Comparison of ENCODE assay signal across 24 cellular contexts in the genomic region with DNA sequence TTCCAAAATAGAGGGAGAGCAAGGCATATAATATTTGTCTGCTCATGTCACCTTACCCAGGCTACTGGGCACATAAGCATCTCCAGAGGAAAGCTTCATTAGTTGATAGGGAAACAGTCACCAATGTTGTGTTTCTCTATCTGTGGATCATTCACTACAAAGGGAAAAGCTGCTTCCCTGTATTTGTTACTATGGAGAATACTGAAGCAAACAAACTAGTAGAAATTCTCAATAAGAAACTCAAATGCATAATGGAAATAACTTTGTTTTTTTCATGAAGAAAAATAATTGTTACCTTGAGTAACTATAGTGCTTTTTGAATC.
DNase-seq lines count a peak whose midpoint lies in the region; ATAC-seq and TF ChIP-seq lines count a peak whose summit lies in the region.
"Had no signal": no experiment of that assay in that cellular context is flagged by ENCODE, and none has a peak within 500 bp of the region (broad histone marks: within the 10 kb centered on the region; RNA-seq: fewer than 3 reads in every experiment).

No MANE protein-coding gene starts in this region.

- ATAC-seq in Right ventricle myocardium inferior = no peak
- no peak for ATAC-seq in CD8-positive, alpha-beta T cell
- ATAC-seq: naive thymus-derived CD8-positive, alpha-beta T cell; WTC11 had no signal

- H3K27ac Mint-ChIP-seq in osteocyte (ENCODE audit: unreplicated experiment) = peak overlapping the region; percentile 89
- H3K27ac Mint-ChIP-seq in CD8-positive, alpha-beta T cell = no peak overlapping the region
- H3K27ac Mint-ChIP-seq: activated naive CD4-positive, alpha-beta T cell treated with anti-CD3 and anti-CD28 coated beads, Interleukin-2, amount 10 ng/mL, durations not matched to agents 7 days and 5 days; mesothelial cell of epicardium; WTC11 had no signal

- POLR2A ChIA-PET in CD8-positive, alpha-beta T cell (lab: Charles Lee) = no interaction called here

- H3K27ac ChIP-seq in right atrium auricular region = peak overlapping the region; percentile 55 to 80
- H3K27ac ChIP-seq in epithelial cell of prostate = peak overlapping the region; percentile 60
- H3K27ac ChIP-seq in CD8-positive, alpha-beta T cell (ENCODE audit: low read depth, low read length) = no peak overlapping the region
- H3K27ac ChIP-seq: BLaER1 treated with 17β-estradiol and CSF1 and Interleukin-3, amounts not matched to agents 10 nM and 100 nM; cardiac muscle cell had no signal

- H3K4me3 Mint-ChIP-seq in osteocyte (ENCODE audit: unreplicated experiment) = no peak overlapping the region
- no peak overlapping the region for H3K4me3 Mint-ChIP-seq in CD8-positive, alpha-beta T cell
- H3K4me3 Mint-ChIP-seq: activated naive CD4-positive, alpha-beta T cell treated with anti-CD3 and anti-CD28 coated beads, Interleukin-2, amount 10 ng/mL, durations not matched to agents 7 days and 5 days; mesothelial cell of epicardium; naive thymus-derived CD8-positive, alpha-beta T cell; WTC11 had no signal

- H3K36me3 ChIP-seq in right atrium auricular region (no peaks in the 10 kb centered on the region), HAP-1 (replicated peaks) (no peaks in the 10 kb centered on the region)
- no peaks in the 10 kb centered on the region for H3K36me3 ChIP-seq in CD8-positive, alpha-beta T cell (ENCODE audit: insufficient read depth, low read length)
- H3K36me3 ChIP-seq: BLaER1 treated with 17β-estradiol and CSF1 and Interleukin-3, amounts not matched to agents 10 nM and 100 nM; cardiac muscle cell; sigmoid colon had no signal

- in situ Hi-C loops in HAP-1 (cut with MboI; ENCODE audit: low sequenced_read_pairs) = no loop called here

- DNase-seq in right atrium auricular region (ENCODE audit: low spot score) (no peak), Right ventricle myocardium inferior (ENCODE audit: missing footprints) (no peak), epithelial cell of prostate (ENCODE audit: low read depth, low spot score) (no peak), osteocyte (ENCODE audit: extremely low spot score, unreplicated experiment) (no peak), GM20000 (ENCODE audit: low spot score) (no peak), NCI-H2081 (lab: John Stamatoyannopoulos, UW) (no peak), HAP-1 (ENCODE audit: low spot score in 2 of 2) (no peak)
- no peak for DNase-seq in CD8-positive, alpha-beta T cell
- DNase-seq: activated CD4-positive, alpha-beta T cell treated with anti-CD3 and anti-CD28 coated beads, Interleukin-2, amount 50 U/mL, for 1 hour; activated naive CD4-positive, alpha-beta T cell treated with anti-CD3 and anti-CD28 coated beads, Interleukin-2, amount 10 ng/mL, durations not matched to agents 7 days and 5 days; amygdala; dermis blood vessel endothelial cell; naive thymus-derived CD8-positive, alpha-beta T cell; NCI-H446; OCI-M1; sigmoid colon; stimulated activated CD4-positive, alpha-beta T cell treated with anti-CD3 and anti-CD28 coated beads, Interleukin-2, amount 100 ng/mL, for 24 hours; substantia nigra; T-helper 9 cell had no signal

- H3K27me3 ChIP-seq in right atrium auricular region (no peaks in the 10 kb centered on the region), HAP-1 (ENCODE audit: low read depth) (no peaks in the 10 kb centered on the region)
- H3K27me3 ChIP-seq in CD8-positive, alpha-beta T cell (ENCODE audit: insufficient read depth, low read length) = no peaks in the 10 kb centered on the region
- H3K27me3 ChIP-seq: BLaER1 treated with 17β-estradiol and CSF1 and Interleukin-3, amounts not matched to agents 10 nM and 100 nM; cardiac muscle cell; MG63; sigmoid colon had no signal

- TF ChIP-seq CTCF in right atrium auricular region (IDR thresholded peaks at IDR 0.05) (no peak), osteocyte (IDR thresholded peaks at IDR 0.05) (no peak), GM20000 (IDR thresholded peaks at IDR 0.05; ENCODE audit: extremely low read depth, missing control alignments) (no peak)
- TF ChIP-seq CTCF in CD8-positive, alpha-beta T cell (IDR thresholded peaks at IDR 0.05) = no peak

- H3K4me1 Mint-ChIP-seq in osteocyte (ENCODE audit: unreplicated experiment) = peaks cover 50% of the 10 kb centered on the region
- H3K4me1 Mint-ChIP-seq in CD8-positive, alpha-beta T cell (ENCODE audit: low read depth) = no peaks in the 10 kb centered on the region
- H3K4me1 Mint-ChIP-seq: activated naive CD4-positive, alpha-beta T cell treated with anti-CD3 and anti-CD28 coated beads, Interleukin-2, amount 10 ng/mL, durations not matched to agents 7 days and 5 days; naive thymus-derived CD8-positive, alpha-beta T cell; WTC11 had no signal

- H3K4me1 ChIP-seq in right atrium auricular region (peaks cover 4 to 18% of the 10 kb centered on the region in 2 donors), HAP-1 (no peaks in the 10 kb centered on the region)
- no peaks in the 10 kb centered on the region for H3K4me1 ChIP-seq in CD8-positive, alpha-beta T cell (ENCODE audit: insufficient read depth, low read length)
- H3K4me1 ChIP-seq: BLaER1 treated with 17β-estradiol and CSF1 and Interleukin-3, amounts not matched to agents 10 nM and 100 nM; sigmoid colon had no signal

- no peak overlapping the region for H3K4me3 ChIP-seq in right atrium auricular region
- no peak overlapping the region for H3K4me3 ChIP-seq in CD8-positive, alpha-beta T cell (ENCODE audit: low read depth, low read length)
- no peak overlapping the region for H3K4me3 ChIP-seq in HAP-1
- H3K4me3 ChIP-seq: BLaER1 treated with 17β-estradiol and CSF1 and Interleukin-3, amounts not matched to agents 10 nM and 100 nM; cardiac muscle cell; MG63; sigmoid colon had no signal

- CTCF ChIA-PET in CD8-positive, alpha-beta T cell (lab: Charles Lee) = interaction anchor here (1.5 kb wide), 1 partner anchor 10 kb away, joined by 3 read pairs; no protein-coding TSS in a partner anchor

- H3K27me3 Mint-ChIP-seq in osteocyte (ENCODE audit: unreplicated experiment) = no peaks in the 10 kb centered on the region
- H3K27me3 Mint-ChIP-seq in CD8-positive, alpha-beta T cell (ENCODE audit: low read depth) = peaks cover 5% of the 10 kb centered on the region
- H3K27me3 Mint-ChIP-seq: activated naive CD4-positive, alpha-beta T cell treated with anti-CD3 and anti-CD28 coated beads, Interleukin-2, amount 10 ng/mL, durations not matched to agents 7 days and 5 days had no signal

- H3K9me3 Mint-ChIP-seq in osteocyte (ENCODE audit: unreplicated experiment) = peaks cover under 1% of the 10 kb centered on the region
- peaks cover 2% of the 10 kb centered on the region for H3K9me3 Mint-ChIP-seq in CD8-positive, alpha-beta T cell
- H3K9me3 Mint-ChIP-seq: activated naive CD4-positive, alpha-beta T cell treated with anti-CD3 and anti-CD28 coated beads, Interleukin-2, amount 10 ng/mL, durations not matched to agents 7 days and 5 days had no signal

- intact Hi-C loops in Right ventricle myocardium inferior (cut with DNase I) = loop anchor here (5.0 kb wide), 1 partner anchor 48 kb away; no protein-coding TSS in a partner anchor
- intact Hi-C loops in CD8-positive, alpha-beta T cell (cut with DNase I, micrococcal nuclease) = no loop called here

- H3K9me3 ChIP-seq in right atrium auricular region (no peaks in the 10 kb centered on the region), HAP-1 (no peaks in the 10 kb centered on the region)
- H3K9me3 ChIP-seq in CD8-positive, alpha-beta T cell (ENCODE audit: low read length) = no peaks in the 10 kb centered on the region
- H3K9me3 ChIP-seq: sigmoid colon had no signal

- peaks cover 4% of the 10 kb centered on the region for H3K36me3 Mint-ChIP-seq in osteocyte (ENCODE audit: unreplicated experiment)
- H3K36me3 Mint-ChIP-seq in CD8-positive, alpha-beta T cell = no peaks in the 10 kb centered on the region
- H3K36me3 Mint-ChIP-seq: activated naive CD4-positive, alpha-beta T cell treated with anti-CD3 and anti-CD28 coated beads, Interleukin-2, amount 10 ng/mL, durations not matched to agents 7 days and 5 days; mesothelial cell of epicardium; naive thymus-derived CD8-positive, alpha-beta T cell had no signal
